ENCODE assay signal across 8 cellular contexts in genomic region chr1:65531972-65532570, GRCh38.
"Had no signal": no experiment of that assay in that cellular context is flagged by ENCODE, and none has a peak within 500 bp of the region (broad histone marks: within the 10 kb centered on the region; RNA-seq: fewer than 3 reads in every experiment).

No MANE protein-coding gene starts in this region.

- ATAC-seq: GM12878 had no signal

- H3K4me3 ChIP-seq: GM12878 had no signal

- DNase-seq: GDM1, GF-D8 had no signal

- FAIRE-seq: G401.6, GM12878, GM12891, GM12892, GM18507, GM19239 had no signal
